ENCODE assay signal across 20 cellular contexts in the genomic region with DNA sequence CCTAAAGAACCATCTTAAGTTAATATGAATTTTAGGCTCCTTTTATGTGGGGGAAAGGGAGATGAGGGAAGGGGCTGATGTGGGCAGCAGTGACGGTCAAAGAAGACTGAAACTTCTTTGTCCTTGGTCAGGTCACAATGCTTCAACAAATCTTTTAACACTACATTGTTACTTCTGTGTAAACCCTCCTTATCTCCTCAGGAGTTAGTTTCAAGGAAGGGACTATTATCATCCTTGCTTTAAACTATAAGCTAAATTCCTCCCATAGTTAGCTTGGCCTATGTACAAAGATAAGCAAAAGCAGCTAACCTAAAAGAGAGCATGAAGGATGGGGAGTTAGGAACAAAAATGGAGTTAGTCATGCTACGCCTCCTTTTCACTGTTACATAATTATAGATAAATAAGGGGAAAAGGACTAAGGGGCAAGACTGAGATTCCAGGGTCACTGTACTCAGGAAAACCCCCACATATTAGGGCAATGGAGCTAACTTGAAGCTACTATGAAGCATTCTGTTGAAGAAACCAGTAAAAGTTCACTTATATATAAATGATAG.
A peak's percentile ranks its signal among the peaks of the same experiment; 100 is the strongest.
DNase-seq lines count a peak whose midpoint lies in the region; ATAC-seq and FAIRE-seq lines count a peak whose summit lies in the region.
"Had no signal": no experiment of that assay in that cellular context is flagged by ENCODE, and none has a peak within 500 bp of the region (broad histone marks: within the 10 kb centered on the region; RNA-seq: fewer than 3 reads in every experiment).

No MANE protein-coding gene starts in this region.

- H4K5ac ChIP-seq in mesendoderm (ENCODE audit: low read length) = no peak overlapping the region

- peak overlapping the region; percentile 36 for H3K56ac ChIP-seq in mesendoderm (ENCODE audit: low read length)

- ATAC-seq in GM19455 (IDR thresholded peaks at IDR 0.05; ENCODE audit: unreplicated experiment) = no peak

- H3K79me2 ChIP-seq in mesendoderm (ENCODE audit: control insufficient read depth, insufficient read depth, low read length) = no peaks in the 10 kb centered on the region

- H3K36me3 ChIP-seq in mesendoderm (ENCODE audit: control insufficient read depth, insufficient read depth, low read length) = no peaks in the 10 kb centered on the region
- H3K36me3 ChIP-seq: Peyer's patch had no signal

- intact Hi-C loops in activated T-helper 1 cell treated with anti-CD3 and anti-CD28 coated beads, Interleukin-12 subunit alpha, Interleukin-12 subunit beta, Interleukin-2, Interleukin-4 antibody, amounts not matched to agents 30 ng/mL and 10 ng/mL and 1 ng/mL, durations not matched to agents 14 hours and 24 hours and 36 hours (cut with micrococcal nuclease) = loop anchor here (5.0 kb wide), 1 partner anchor 42 kb away; no protein-coding TSS in a partner anchor

- H3K4me3 ChIP-seq in mesendoderm (ENCODE audit: low read length) = no peak overlapping the region
- H3K4me3 ChIP-seq: Peyer's patch had no signal

- H2BK5ac ChIP-seq in mesendoderm (ENCODE audit: low read length) = no peak overlapping the region

- no peaks in the 10 kb centered on the region for H3K79me1 ChIP-seq in mesendoderm (ENCODE audit: low read length)

- H3K36me3 Mint-ChIP-seq in activated T-cell treated with anti-CD3 and anti-CD28 coated beads, Interleukin-2, amount 50 U/mL, for 24 hours (ENCODE audit: low read depth) = peaks cover 26% of the 10 kb centered on the region
- peaks cover 25% of the 10 kb centered on the region for H3K36me3 Mint-ChIP-seq in activated T-helper 1 cell treated with anti-CD3 and anti-CD28 coated beads, Interleukin-12 subunit alpha, Interleukin-12 subunit beta, Interleukin-2, Interleukin-4 antibody, amounts not matched to agents 30 ng/mL and 10 ng/mL and 1 ng/mL, durations not matched to agents 14 hours and 24 hours and 36 hours (ENCODE audit: low read depth)

- DNase-seq in activated T-cell treated with anti-CD3 and anti-CD28 coated beads, Interleukin-2, amount 50 U/mL, for 24 hours = no peak
- DNase-seq in activated T-cell treated with anti-CD3 and anti-CD28 coated beads, Interleukin-2, amount 50 U/mL, for 1 hour = no peak
- DNase-seq in GM19239 (ENCODE audit: insufficient read length, low spot score) = no peak
- no peak for DNase-seq in activated T-helper 1 cell treated with anti-CD3 and anti-CD28 coated beads, Interleukin-12 subunit alpha, Interleukin-12 subunit beta, Interleukin-2, Interleukin-4 antibody, amounts not matched to agents 30 ng/mL and 10 ng/mL and 1 ng/mL, durations not matched to agents 14 hours and 24 hours and 36 hours (ENCODE audit: low spot score)
- DNase-seq in mesendoderm = peak; percentile 37
- no peak for DNase-seq in RPMI8226
- DNase-seq in stimulated activated CD4-positive, alpha-beta T cell treated with anti-CD3 and anti-CD28 coated beads, Interleukin-12 subunit alpha, Interleukin-12 subunit beta, amount 100 ng/mL, for 4 hours = no peak
- DNase-seq: C1 segment of cervical spinal cord, COR-L47, HFFc6, KG1, NCI-H1092 treated with DMSO at 0.1 percent for 48 hours, NCI-H1694 treated with DMSO at 0.1 percent for 48 hours, NCI-H2107, NCI-H2227 treated with DMSO at 0.1 percent for 48 hours, NCI-H524 treated with DMSO at 0.1 percent for 48 hours, Peyer's patch, Right ventricle myocardium superior had no signal

- H3K23ac ChIP-seq in mesendoderm (ENCODE audit: low read length) = no peak overlapping the region

- no peak overlapping the region for H3K18ac ChIP-seq in mesendoderm (ENCODE audit: low read length)

- H3K9ac ChIP-seq in mesendoderm (ENCODE audit: low read length) = no peak overlapping the region

- peak overlapping the region; percentile 67 for H3K27ac Mint-ChIP-seq in activated T-cell treated with anti-CD3 and anti-CD28 coated beads, Interleukin-2, amount 50 U/mL, for 24 hours
- peak overlapping the region; percentile 53 for H3K27ac Mint-ChIP-seq in activated T-helper 1 cell treated with anti-CD3 and anti-CD28 coated beads, Interleukin-12 subunit alpha, Interleukin-12 subunit beta, Interleukin-2, Interleukin-4 antibody, amounts not matched to agents 30 ng/mL and 10 ng/mL and 1 ng/mL, durations not matched to agents 14 hours and 24 hours and 36 hours
- H3K27ac Mint-ChIP-seq: HFFc6 had no signal

- FAIRE-seq in GM19239 (lab: Jason Lieb, UNC) = peak; percentile 11
- FAIRE-seq: H54 had no signal

- no peak overlapping the region for H3K4me2 ChIP-seq in mesendoderm (ENCODE audit: low read length)

- H3K27ac ChIP-seq in mesendoderm (ENCODE audit: low read depth, low read length) = no peak overlapping the region
- H3K27ac ChIP-seq: Peyer's patch had no signal

- H2BK15ac ChIP-seq in mesendoderm (replicated peaks; ENCODE audit: low read depth) = no peak overlapping the region

- H3K27me3 ChIP-seq in mesendoderm (ENCODE audit: insufficient read depth, low read length, poor library complexity) = no peaks in the 10 kb centered on the region
- H3K27me3 ChIP-seq: Peyer's patch had no signal

- no peaks in the 10 kb centered on the region for H3K4me1 ChIP-seq in mesendoderm (ENCODE audit: control insufficient read depth, low read depth, low read length)
- H3K4me1 ChIP-seq: Peyer's patch had no signal

- no CpG with 5 or more reads among the region's 2 CpGs for WGBS in mesendoderm (ENCODE audit: extremely low coverage, insufficient coverage, low lambda C conversion rate)

- no peak overlapping the region for H3K4ac ChIP-seq in mesendoderm (ENCODE audit: low read depth, low read length)

- no peak overlapping the region for H2BK120ac ChIP-seq in mesendoderm (ENCODE audit: low read depth, low read length)

- no peak overlapping the region for H2AK5ac ChIP-seq in mesendoderm (ENCODE audit: low read length)

- H3K27me3 Mint-ChIP-seq in activated T-cell treated with anti-CD3 and anti-CD28 coated beads, Interleukin-2, amount 50 U/mL, for 24 hours = no peaks in the 10 kb centered on the region
- H3K27me3 Mint-ChIP-seq in activated T-helper 1 cell treated with anti-CD3 and anti-CD28 coated beads, Interleukin-12 subunit alpha, Interleukin-12 subunit beta, Interleukin-2, Interleukin-4 antibody, amounts not matched to agents 30 ng/mL and 10 ng/mL and 1 ng/mL, durations not matched to agents 14 hours and 24 hours and 36 hours (ENCODE audit: insufficient read depth) = no peaks in the 10 kb centered on the region

- H3K4me3 Mint-ChIP-seq in activated T-cell treated with anti-CD3 and anti-CD28 coated beads, Interleukin-2, amount 50 U/mL, for 24 hours = no peak overlapping the region
- H3K4me3 Mint-ChIP-seq in activated T-helper 1 cell treated with anti-CD3 and anti-CD28 coated beads, Interleukin-12 subunit alpha, Interleukin-12 subunit beta, Interleukin-2, Interleukin-4 antibody, amounts not matched to agents 30 ng/mL and 10 ng/mL and 1 ng/mL, durations not matched to agents 14 hours and 24 hours and 36 hours = no peak overlapping the region
- H3K4me3 Mint-ChIP-seq: HFFc6 had no signal

- H4K8ac ChIP-seq in mesendoderm (ENCODE audit: low read depth, low read length) = no peak overlapping the region

- peaks cover 42% of the 10 kb centered on the region for H3K4me1 Mint-ChIP-seq in activated T-cell treated with anti-CD3 and anti-CD28 coated beads, Interleukin-2, amount 50 U/mL, for 24 hours (ENCODE audit: low read depth)
- peaks cover 50% of the 10 kb centered on the region for H3K4me1 Mint-ChIP-seq in activated T-helper 1 cell treated with anti-CD3 and anti-CD28 coated beads, Interleukin-12 subunit alpha, Interleukin-12 subunit beta, Interleukin-2, Interleukin-4 antibody, amounts not matched to agents 30 ng/mL and 10 ng/mL and 1 ng/mL, durations not matched to agents 14 hours and 24 hours and 36 hours (ENCODE audit: low read depth)

- peaks cover 7% of the 10 kb centered on the region for H3K9me3 Mint-ChIP-seq in activated T-cell treated with anti-CD3 and anti-CD28 coated beads, Interleukin-2, amount 50 U/mL, for 24 hours
- peaks cover 42% of the 10 kb centered on the region for H3K9me3 Mint-ChIP-seq in activated T-helper 1 cell treated with anti-CD3 and anti-CD28 coated beads, Interleukin-12 subunit alpha, Interleukin-12 subunit beta, Interleukin-2, Interleukin-4 antibody, amounts not matched to agents 30 ng/mL and 10 ng/mL and 1 ng/mL, durations not matched to agents 14 hours and 24 hours and 36 hours
- H3K9me3 Mint-ChIP-seq: HFFc6 had no signal
